Comparison of ENCODE assay signal across 17 cellular contexts in genomic region chr10:29591416-29591968, GRCh38. TPM values are rescaled to one million over a fixed set of nuclear protein-coding genes. Genes with fewer than 3 reads are reported as not detected.
DNase-seq lines count a peak whose midpoint lies in the region; ATAC-seq and TF ChIP-seq lines count a peak whose summit lies in the region.
"Had no signal": no experiment of that assay in that cellular context is flagged by ENCODE, and none has a peak within 500 bp of the region (broad histone marks: within the 10 kb centered on the region; RNA-seq: fewer than 3 reads in every experiment).

No MANE protein-coding gene starts in this region.

- H3K36me3 Mint-ChIP-seq in endothelial cell (ENCODE audit: low read depth, unreplicated experiment): peaks cover 17% of the 10 kb centered on the region
- H3K36me3 Mint-ChIP-seq in activated CD4-positive, alpha-beta memory T cell treated with anti-CD3 and anti-CD28 coated beads, Interleukin-2, amount 10 ng/mL, durations not matched to agents 7 days and 5 days (ENCODE audit: low read depth): no peaks in the 10 kb centered on the region

- POLR2A ChIA-PET in Panc1 (lab: Charles Lee): no interaction called here
- POLR2A ChIA-PET in activated CD4-positive, alpha-beta memory T cell treated with anti-CD3 and anti-CD28 coated beads, Interleukin-2, amount 10 ng/mL, durations not matched to agents 7 days and 5 days (lab: Charles Lee): no interaction called here

- H3K27me3 ChIP-seq in Panc1 (ENCODE audit: control insufficient read depth, insufficient read depth, low read length): no peaks in the 10 kb centered on the region
- no peaks in the 10 kb centered on the region for H3K27me3 ChIP-seq in prostate gland (replicated peaks; ENCODE audit: insufficient read depth)
- peaks cover 0 to 22% (median 2%) of the 10 kb centered on the region in 45 donors for H3K27me3 ChIP-seq in dorsolateral prefrontal cortex
- H3K27me3 ChIP-seq: brain microvascular endothelial cell, right lobe of liver had no signal

- no peak for TF ChIP-seq POLR2A in prostate gland (IDR thresholded peaks at IDR 0.05)

- in situ Hi-C loops in Panc1 (cut with HindIII; ENCODE audit: low pct_unique_long_range_greater_than_20kb, low sequenced_read_pairs): no loop called here

- H3K4me1 ChIP-seq in Panc1 (ENCODE audit: control insufficient read depth, insufficient read depth, low read length): peaks cover 18% of the 10 kb centered on the region
- H3K4me1 ChIP-seq in prostate gland (replicated peaks): peaks cover 7% of the 10 kb centered on the region

- H3K36me3 ChIP-seq in Panc1 (ENCODE audit: control insufficient read depth, insufficient read depth, low read length): no peaks in the 10 kb centered on the region
- no peaks in the 10 kb centered on the region for H3K36me3 ChIP-seq in prostate gland
- H3K36me3 ChIP-seq: brain microvascular endothelial cell, right lobe of liver had no signal

- no peak for ATAC-seq in Panc1
- ATAC-seq: stimulated activated naive CD8-positive, alpha-beta T cell treated with anti-CD3 and anti-CD28 coated beads, Interleukin-15, Interleukin-2, amounts not matched to agents 100 U/mL and 50 U/mL, for 24 hours had no signal

- no peak for TF ChIP-seq CTCF in C4-2B (conservative IDR thresholded peaks at IDR 0.05)
- TF ChIP-seq CTCF in Panc1 (IDR thresholded peaks at IDR 0.05): no peak
- no peak for TF ChIP-seq CTCF in endothelial cell (IDR thresholded peaks at IDR 0.05; ENCODE audit: unreplicated experiment)
- TF ChIP-seq CTCF in prostate gland (IDR thresholded peaks at IDR 0.05): no peak
- no peak for TF ChIP-seq CTCF in dorsolateral prefrontal cortex (IDR thresholded peaks at IDR 0.05 in 54 of 56, conservative IDR thresholded peaks at IDR 0.05 in 2 of 56; ENCODE audit: low read depth in 1 of 56, partially characterized antibody in 56 of 56)

- no peak overlapping the region for H3K4me3 ChIP-seq in Panc1 (ENCODE audit: low read depth in 2 of 2, low read length in 2 of 2)
- no peak overlapping the region for H3K4me3 ChIP-seq in prostate gland
- no peak overlapping the region for H3K4me3 ChIP-seq in dorsolateral prefrontal cortex
- H3K4me3 ChIP-seq: right lobe of liver had no signal

- no TSS peak for BruUV-seq in Panc1 (replicated peaks; lab: Mats Ljungman, UMichigan)

- H3K4me1 Mint-ChIP-seq in endothelial cell (ENCODE audit: unreplicated experiment): peaks cover 24% of the 10 kb centered on the region
- H3K4me1 Mint-ChIP-seq in activated CD4-positive, alpha-beta memory T cell treated with anti-CD3 and anti-CD28 coated beads, Interleukin-2, amount 10 ng/mL, durations not matched to agents 7 days and 5 days: peaks cover 8% of the 10 kb centered on the region

- no peak overlapping the region for H3K4me3 Mint-ChIP-seq in endothelial cell (ENCODE audit: unreplicated experiment)
- H3K4me3 Mint-ChIP-seq in activated CD4-positive, alpha-beta memory T cell treated with anti-CD3 and anti-CD28 coated beads, Interleukin-2, amount 10 ng/mL, durations not matched to agents 7 days and 5 days: no peak overlapping the region
- H3K4me3 Mint-ChIP-seq: CD8-positive, alpha-beta T cell had no signal

- peaks cover 6% of the 10 kb centered on the region for H3K27me3 Mint-ChIP-seq in endothelial cell (ENCODE audit: unreplicated experiment)
- H3K27me3 Mint-ChIP-seq in activated CD4-positive, alpha-beta memory T cell treated with anti-CD3 and anti-CD28 coated beads, Interleukin-2, amount 10 ng/mL, durations not matched to agents 7 days and 5 days: no peaks in the 10 kb centered on the region
- H3K27me3 Mint-ChIP-seq: activated naive CD8-positive, alpha-beta T cell; T-cell had no signal

- no peaks in the 10 kb centered on the region for H3K9me3 Mint-ChIP-seq in endothelial cell (ENCODE audit: unreplicated experiment)
- H3K9me3 Mint-ChIP-seq in activated CD4-positive, alpha-beta memory T cell treated with anti-CD3 and anti-CD28 coated beads, Interleukin-2, amount 10 ng/mL, durations not matched to agents 7 days and 5 days: no peaks in the 10 kb centered on the region

- WGBS in prostate gland: 33% methylated on average over 5 of the region's 5 CpGs

- DNase-seq in Panc1 (ENCODE audit: low read depth, low spot score) (no peak), endothelial cell (ENCODE audit: low spot score) (no peak), prostate gland (ENCODE audit: low spot score) (peak; percentile 28), LoVo (ENCODE audit: low spot score) (no peak), dorsolateral prefrontal cortex (no peak), SIG-M5 treated with dmso at 0.1 percent for 504 hours (lab: John Stamatoyannopoulos, UW; ENCODE audit: unreplicated experiment) (no peak)
- no peak for DNase-seq in activated CD4-positive, alpha-beta memory T cell treated with anti-CD3 and anti-CD28 coated beads, Interleukin-2, amount 10 ng/mL, durations not matched to agents 7 days and 5 days
- DNase-seq: activated CD8-positive, alpha-beta memory T cell treated with anti-CD3 and anti-CD28 coated beads for 24 hours; brain microvascular endothelial cell; DND-41; islet precursor cell; right lobe of liver; stimulated activated naive CD8-positive, alpha-beta T cell treated with anti-CD3 and anti-CD28 coated beads, Interleukin-15, Interleukin-2, amounts not matched to agents 100 U/mL and 50 U/mL, for 24 hours had no signal

- CTCF ChIA-PET in Panc1 (lab: Charles Lee): interaction anchor here (1.1 kb wide), 1 partner anchor 28 kb away, joined by 3 read pairs; no protein-coding TSS in a partner anchor
- CTCF ChIA-PET in activated CD4-positive, alpha-beta memory T cell treated with anti-CD3 and anti-CD28 coated beads, Interleukin-2, amount 10 ng/mL, durations not matched to agents 7 days and 5 days (lab: Charles Lee): interaction anchor here (0.5 to 1.7 kb wide), 9 partner anchors 9 to 144 kb away, joined by 3 to 7 read pairs (median 3); no protein-coding TSS in a partner anchor

- peak overlapping the region; percentile 9 for H3K27ac Mint-ChIP-seq in endothelial cell (ENCODE audit: unreplicated experiment)
- H3K27ac Mint-ChIP-seq in activated CD4-positive, alpha-beta memory T cell treated with anti-CD3 and anti-CD28 coated beads, Interleukin-2, amount 10 ng/mL, durations not matched to agents 7 days and 5 days: no peak overlapping the region
- H3K27ac Mint-ChIP-seq: activated naive CD8-positive, alpha-beta T cell; CD8-positive, alpha-beta T cell; T-cell had no signal

- H3K27ac ChIP-seq in C4-2B (peak overlapping the region; percentile 15), Panc1 (ENCODE audit: low read length) (peak overlapping the region; percentile 59; the same call in 1 of the 2 replicates), prostate gland (peak overlapping the region; percentile 65 to 67), dorsolateral prefrontal cortex (no peak overlapping the region)
- H3K27ac ChIP-seq: brain microvascular endothelial cell, right lobe of liver had no signal

- intact Hi-C loops in Panc1 (cut with micrococcal nuclease; ENCODE audit: unreplicated experiment): no loop called here
- intact Hi-C loops in prostate gland (cut with DNase I): no loop called here
- intact Hi-C loops in dorsolateral prefrontal cortex (cut with DNase I): no loop called here

- H3K9me3 ChIP-seq in Panc1 (ENCODE audit: control insufficient read depth, insufficient read depth, low read depth, low read length) (no peaks in the 10 kb centered on the region), prostate gland (no peaks in the 10 kb centered on the region)
- H3K9me3 ChIP-seq: right lobe of liver had no signal

RNA-seq across cellular contexts. Expression of gene SVIL, which starts 43.3 kb away (rescaled TPM):
- total RNA-seq in Panc1 (2021; ENCODE audit: unreplicated experiment) (72.8 TPM), endothelial cell (ENCODE audit: unreplicated experiment) (125 TPM), prostate gland (100 to 1,000 TPM in 1 of 2 donors, 10 to 100 TPM in 1; 92.9 to 524 TPM), dorsolateral prefrontal cortex (10 to 100 TPM in 43 of 120 experiments, 1 to 10 TPM in 77; 2.4 to 33.0 (median 7.8) TPM)
- polyA plus RNA-seq in Panc1 (2012; ENCODE audit: insufficient read length): 64.8 TPM
- 10 to 100 TPM; 10.3 to 12.8 TPM for total RNA-seq in activated CD4-positive, alpha-beta memory T cell treated with anti-CD3 and anti-CD28 coated beads, Interleukin-2, amount 10 ng/mL, durations not matched to agents 7 days and 5 days

Comparison
In these comparisons a context has a peak if more than half of its experiments do, and no peak if none do; other contexts are left out.
1. H3K27ac ChIP-seq: peak in C4-2B (single experiment), Panc1 (single experiment) and prostate gland (2 of 2); none in dorsolateral prefrontal cortex (0 of 59).